Comparison of ENCODE assay signal across 28 cellular contexts in the genomic region with DNA sequence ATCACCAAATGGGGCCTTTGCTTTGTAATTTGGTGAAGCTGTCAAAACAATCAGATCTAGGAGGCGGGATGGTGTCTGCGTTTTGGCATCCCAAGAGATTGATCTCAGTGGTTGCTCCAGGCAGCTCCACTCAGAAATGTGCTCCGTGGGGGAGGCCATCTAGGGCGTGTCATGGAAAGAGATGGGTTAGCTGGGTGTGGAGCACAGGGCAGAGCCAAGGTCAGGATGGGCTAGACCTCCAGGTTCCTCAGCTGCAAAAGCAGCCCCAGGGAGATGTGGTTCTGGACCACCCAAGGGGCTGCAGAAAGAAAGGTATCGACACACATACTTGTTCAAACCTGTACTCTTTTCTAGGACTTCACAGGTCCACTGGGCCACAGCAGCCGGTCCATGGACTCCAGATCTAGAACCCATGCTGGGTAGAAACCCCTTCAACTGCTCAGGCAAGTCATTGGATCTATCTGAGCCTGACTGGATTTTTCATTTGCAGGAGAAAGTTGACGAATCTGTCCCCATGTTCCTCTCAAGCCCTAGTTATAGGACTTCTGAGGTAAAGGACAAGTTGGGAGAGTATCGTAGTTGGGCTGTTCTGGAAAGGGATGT.
"Had no signal": no experiment of that assay in that cellular context is flagged by ENCODE, and none has a peak within 500 bp of the region (broad histone marks: within the 10 kb centered on the region; RNA-seq: fewer than 3 reads in every experiment).

No MANE protein-coding gene starts in this region.

- H3K9me3 ChIP-seq: MG63, SJCRH30 had no signal

- DNase-seq: activated CD4-positive, alpha-beta memory T cell treated with anti-CD3 and anti-CD28 coated beads, Interleukin-2, amount 10 ng/mL, durations not matched to agents 7 days and 5 days; activated CD4-positive, alpha-beta T cell treated with anti-CD3 and anti-CD28 coated beads for 1 hour; activated CD4-positive, alpha-beta T cell treated with anti-CD3 and anti-CD28 coated beads for 48 hours; activated CD4-positive, CD25-positive, alpha-beta regulatory T cell; activated effector memory CD4-positive, alpha-beta T cell treated with Interleukin-2 at 50 U/mL for 16 hours; activated naive CD4-positive, alpha-beta T cell treated with anti-CD3 and anti-CD28 coated beads, Interleukin-2, amount 10 ng/mL, durations not matched to agents 7 days and 5 days; activated naive CD8-positive, alpha-beta T cell treated with anti-CD3 and anti-CD28 coated beads, Interleukin-2, amount 50 U/mL, for 24 hours; activated T-cell treated with anti-CD3 and anti-CD28 coated beads, Interleukin-2, amount 50 U/mL, for 48 hours; anterior cingulate cortex; Kasumi-1; KG1; MG63; NCI-H1048; NCI-H1105 treated with DMSO at 0.1 percent for 48 hours; NCI-H1436; NCI-H1694; NCI-H1930; NCI-H2081 treated with DMSO at 0.1 percent for 48 hours; NCI-H226; NCI-H446 treated with DMSO at 0.1 percent for 48 hours; NCI-H69; SHP77; SJCRH30; T1000; WERI-Rb-1 had no signal

- H3K36me3 ChIP-seq: cardiac muscle cell, MG63, SJCRH30, WERI-Rb-1 had no signal

- ATAC-seq: activated naive CD8-positive, alpha-beta T cell treated with anti-CD3 and anti-CD28 coated beads, Interleukin-2, amount 50 U/mL, for 24 hours; Panc1 had no signal

- H3K27me3 ChIP-seq: cardiac muscle cell, MG63 had no signal

- H3K4me3 ChIP-seq: cardiac muscle cell, MG63, SJCRH30, SK-N-MC had no signal

- H3K27ac ChIP-seq: cardiac muscle cell, SJCRH30, SK-N-MC, WERI-Rb-1 had no signal
